In the genomic region with DNA sequence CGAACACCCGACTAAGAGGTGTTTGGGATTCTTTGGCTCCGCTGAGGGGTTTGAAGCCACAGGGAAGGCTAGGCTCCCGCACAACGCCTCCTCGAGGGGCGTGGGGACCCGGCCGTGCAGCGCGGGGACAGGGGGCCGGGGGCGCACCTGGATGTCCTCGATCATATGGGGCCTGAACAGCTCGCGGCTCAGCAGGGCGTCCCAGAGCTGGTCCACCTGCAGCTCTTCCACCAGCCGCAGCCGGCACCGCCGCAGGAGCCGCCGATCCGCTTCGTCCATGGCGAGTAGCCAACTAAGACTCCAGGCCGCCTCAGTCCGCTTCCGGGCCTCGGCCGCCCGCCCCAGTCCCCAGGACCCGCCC, we compare ENCODE assay signal across 8 cellular contexts. TPM values are rescaled to one million over a fixed set of nuclear protein-coding genes. Genes with fewer than 3 reads are reported as not detected.
DNase-seq lines count a peak whose midpoint lies in the region; ATAC-seq and TF ChIP-seq lines count a peak whose summit lies in the region.

Gene CASP9, minus strand, starts transcription at position 294 of the 361 bp plus-strand sequence. Its CDS starts 15 bp downstream, at position 279.

- TF ChIP-seq POLR2A in stomach (IDR thresholded peaks at IDR 0.05) = no peak

- DNase-seq in AG10803 (ENCODE audit: low read depth) (no peak), stomach (no peak), SK-N-DZ (ENCODE audit: low spot score) (no peak), amniotic stem cell (lab: John Stamatoyannopoulos, UW) (no peak), NCI-H69 (lab: John Stamatoyannopoulos, UW) (no peak)
- DNase-seq in activated naive CD8-positive, alpha-beta T cell treated with anti-CD3 and anti-CD28 coated beads, Interleukin-2, amount 50 U/mL, for 24 hours = no peak

- H3K4me3 ChIP-seq in AG10803 (ENCODE audit: low read length) (peak within 1 kb of the TSS; percentile 83), iPS-11a (ENCODE audit: low read depth, low read length) (peak within 1 kb of the TSS; percentile 75), stomach (peak within 1 kb of the TSS; percentile 69 to 94 (median 80))

- H3K27ac ChIP-seq in stomach = peak within 1 kb of the TSS; percentile 97 to 99 (median 98)

- WGBS in stomach, 5 donors = 0 to 1% (median 1%) methylated on average over 17 to 33 of the region's 33 CpGs

- H3K4me1 Mint-ChIP-seq in activated naive CD8-positive, alpha-beta T cell treated with anti-CD3 and anti-CD28 coated beads, Interleukin-2, amount 50 U/mL, for 24 hours = peaks cover 46% of the 10 kb centered on the region

- no peaks in the 10 kb centered on the region for H3K9me3 Mint-ChIP-seq in activated naive CD8-positive, alpha-beta T cell treated with anti-CD3 and anti-CD28 coated beads, Interleukin-2, amount 50 U/mL, for 24 hours

- peaks cover 30 to 52% (median 43%) of the 10 kb centered on the region in 4 donors for H3K4me1 ChIP-seq in stomach

- intact Hi-C loops in stomach (cut with DNase I; ENCODE audit: low total_unique reads) = no loop called here

- peak; percentile 4 for ATAC-seq in HG02623 (IDR thresholded peaks at IDR 0.05; ENCODE audit: unreplicated experiment)
- ATAC-seq in activated naive CD8-positive, alpha-beta T cell treated with anti-CD3 and anti-CD28 coated beads, Interleukin-2, amount 50 U/mL, for 24 hours = no peak

- H3K27ac Mint-ChIP-seq in activated naive CD8-positive, alpha-beta T cell treated with anti-CD3 and anti-CD28 coated beads, Interleukin-2, amount 50 U/mL, for 24 hours = peak within 1 kb of the TSS; percentile 98

- H3K9me3 ChIP-seq in stomach = no peaks in the 10 kb centered on the region

- H3K27me3 Mint-ChIP-seq in activated naive CD8-positive, alpha-beta T cell treated with anti-CD3 and anti-CD28 coated beads, Interleukin-2, amount 50 U/mL, for 24 hours = peaks cover 4% of the 10 kb centered on the region

- no peaks in the 10 kb centered on the region for H3K27me3 ChIP-seq in stomach

- H3K36me3 Mint-ChIP-seq in activated naive CD8-positive, alpha-beta T cell treated with anti-CD3 and anti-CD28 coated beads, Interleukin-2, amount 50 U/mL, for 24 hours (ENCODE audit: low read depth) = peaks cover 4% of the 10 kb centered on the region

- TF ChIP-seq EP300 in stomach (IDR thresholded peaks at IDR 0.05) = no peak

- no peaks in the 10 kb centered on the region for H3K36me3 ChIP-seq in stomach

- TF ChIP-seq CTCF in AG10803 (conservative IDR thresholded peaks at IDR 0.05; ENCODE audit: low read length) (no peak), stomach (IDR thresholded peaks at IDR 0.05) (no peak)

- peak within 1 kb of the TSS; percentile 85 for H3K4me3 Mint-ChIP-seq in activated naive CD8-positive, alpha-beta T cell treated with anti-CD3 and anti-CD28 coated beads, Interleukin-2, amount 50 U/mL, for 24 hours

RNA-seq across cellular contexts. Expression of gene CASP9, which starts in this region (rescaled TPM):
- total RNA-seq in stomach = 100 to 1,000 TPM in 1 of 5 donors, 10 to 100 TPM in 2, 1 to 10 TPM in 2; 8.3 to 125 (median 23.9) TPM
- 10 to 100 TPM in 2 of 3 donors, 1 to 10 TPM in 1; 9.5 to 16.6 (median 16.0) TPM for polyA plus RNA-seq in stomach
- 11.0 and 11.9 TPM in 2 replicates for polyA plus RNA-seq in SK-N-DZ (2014; cell fraction: cytosol; rRNA removed)
- 11.2 and 11.5 TPM in 2 replicates for polyA plus RNA-seq in SK-N-DZ (2014; cell fraction: nucleus; rRNA removed)
